ENCODE assay signal across 20 cellular contexts in genomic region chr7:135713836-135714470, GRCh38. TPM values are rescaled to one million over a fixed set of nuclear protein-coding genes. Genes with fewer than 3 reads are reported as not detected.
DNase-seq lines count a peak whose midpoint lies in the region; ATAC-seq and TF ChIP-seq lines count a peak whose summit lies in the region.
"Had no signal": no experiment of that assay in that cellular context is flagged by ENCODE, and none has a peak within 500 bp of the region (broad histone marks: within the 10 kb centered on the region; RNA-seq: fewer than 3 reads in every experiment).

No MANE protein-coding gene starts in this region.

- H3K4me1 ChIP-seq in Panc1 (ENCODE audit: control insufficient read depth, insufficient read depth, low read length) = peaks cover 20% of the 10 kb centered on the region; the same call in 1 of the 2 replicates
- H3K4me1 ChIP-seq in endodermal cell (ENCODE audit: control insufficient read depth, insufficient read depth, low read length) = peaks cover 6% of the 10 kb centered on the region
- H3K4me1 ChIP-seq in osteoblast (ENCODE audit: insufficient read depth, low read length) = peaks cover 24% of the 10 kb centered on the region
- peaks cover 6% of the 10 kb centered on the region for H3K4me1 ChIP-seq in vagina
- H3K4me1 ChIP-seq: colonic mucosa had no signal

- peak overlapping the region; percentile 37 for H3K4me2 ChIP-seq in osteoblast (ENCODE audit: insufficient read depth, low read length)

- H2AFZ ChIP-seq in osteoblast (ENCODE audit: low read length) = peak overlapping the region; percentile 13

- H3K9me3 Mint-ChIP-seq in endodermal cell = no peaks in the 10 kb centered on the region
- H3K9me3 Mint-ChIP-seq: nephron; stimulated activated naive CD8-positive, alpha-beta T cell treated with anti-CD3 and anti-CD28 coated beads, Interleukin-15, Interleukin-2, amounts not matched to agents 100 ng/mL and 50 ng/mL, for 24 hours had no signal

- no peak for TF ChIP-seq POLR2A in vagina (IDR thresholded peaks at IDR 0.05)

- H3K4me3 ChIP-seq in Panc1 (ENCODE audit: low read depth in 2 of 2, low read length in 2 of 2) = peak overlapping the region in 1 of 2 experiments; percentile 35; a peak in 1 of 4 replicates
- no peak overlapping the region for H3K4me3 ChIP-seq in endodermal cell (ENCODE audit: low read length)
- H3K4me3 ChIP-seq in osteoblast (ENCODE audit: insufficient read depth, low read length) = peak overlapping the region; percentile 25
- no peak overlapping the region for H3K4me3 ChIP-seq in vagina
- H3K4me3 ChIP-seq: colonic mucosa, heart right ventricle, lung had no signal

- no peaks in the 10 kb centered on the region for H3K9me3 ChIP-seq in Panc1 (ENCODE audit: control insufficient read depth, insufficient read depth, low read depth, low read length)
- no peaks in the 10 kb centered on the region for H3K9me3 ChIP-seq in endodermal cell (ENCODE audit: control insufficient read depth, low read length)
- H3K9me3 ChIP-seq in osteoblast (ENCODE audit: low read depth, low read length) = no peaks in the 10 kb centered on the region
- H3K9me3 ChIP-seq in vagina = no peaks in the 10 kb centered on the region
- H3K9me3 ChIP-seq: colonic mucosa, heart right ventricle had no signal

- no TSS peak for BruUV-seq in Panc1 (replicated peaks; lab: Mats Ljungman, UMichigan)

- H3K36me3 Mint-ChIP-seq in endodermal cell (ENCODE audit: low read depth) = no peaks in the 10 kb centered on the region

- DNase-seq in AG20443 (ENCODE audit: low spot score) (peak; percentile 24), Panc1 (ENCODE audit: low read depth, low spot score) (no peak), endodermal cell (no peak), osteoblast (ENCODE audit: insufficient read length, low spot score, missing footprints) (no peak), SW480 (ENCODE audit: low spot score) (no peak), SIG-M5 (lab: John Stamatoyannopoulos, UW) (no peak), vagina (ENCODE audit: extremely low spot score in 2 of 2) (no peak)
- DNase-seq in stimulated activated naive CD8-positive, alpha-beta T cell treated with anti-CD3 and anti-CD28 coated beads, Interleukin-15, Interleukin-2, amounts not matched to agents 100 U/mL and 50 U/mL, for 24 hours = no peak
- DNase-seq: activated CD4-positive, alpha-beta T cell treated with anti-CD3 and anti-CD28 coated beads for 36 hours; activated gamma-delta T cell; colonic mucosa; heart right ventricle; NCI-H187 treated with DMSO at 0.1 percent for 48 hours; NCI-H446 treated with DMSO at 0.1 percent for 48 hours had no signal

- WGBS in endodermal cell (ENCODE audit: insufficient coverage in 1 of 2, insufficient read length in 1 of 2), 2 experiments = 85 to 100% methylated on average over 3 to 4 of the region's 4 CpGs

- peaks cover 14% of the 10 kb centered on the region for H3K4me1 Mint-ChIP-seq in endodermal cell
- H3K4me1 Mint-ChIP-seq: activated CD4-positive, alpha-beta T cell treated with anti-CD3 and anti-CD28 coated beads for 36 hours had no signal

- POLR2A ChIA-PET in Panc1 (lab: Charles Lee) = no interaction called here

- H3K27ac ChIP-seq in Panc1 (ENCODE audit: low read length) = peak overlapping the region; percentile 54
- peak overlapping the region; percentile 82 for H3K27ac ChIP-seq in endodermal cell (ENCODE audit: low read depth, low read length)
- H3K27ac ChIP-seq in osteoblast (ENCODE audit: low read depth, low read length) = peak overlapping the region; percentile 77
- H3K27ac ChIP-seq in vagina = no peak overlapping the region
- H3K27ac ChIP-seq: colonic mucosa, epithelial cell of prostate had no signal

- H3K27me3 ChIP-seq in Panc1 (ENCODE audit: control insufficient read depth, insufficient read depth, low read length) (no peaks in the 10 kb centered on the region), endodermal cell (ENCODE audit: control insufficient read depth, insufficient read depth, low read length, poor library complexity, severe bottlenecking) (no peaks in the 10 kb centered on the region), osteoblast (ENCODE audit: insufficient read depth, low read length) (no peaks in the 10 kb centered on the region), vagina (no peaks in the 10 kb centered on the region)
- H3K27me3 ChIP-seq: colonic mucosa, heart right ventricle had no signal

- H3K27me3 Mint-ChIP-seq in endodermal cell (ENCODE audit: insufficient read depth) = no peaks in the 10 kb centered on the region

- intact Hi-C loops in Panc1 (cut with micrococcal nuclease; ENCODE audit: unreplicated experiment) (no loop called here), vagina (cut with DNase I) (no loop called here)

- H3K79me2 ChIP-seq in osteoblast (ENCODE audit: insufficient read depth, low read length) = no peaks in the 10 kb centered on the region

- TF ChIP-seq CTCF in Panc1 (IDR thresholded peaks at IDR 0.05) (no peak), endodermal cell (conservative IDR thresholded peaks at IDR 0.05) (no peak), osteoblast (IDR thresholded peaks at IDR 0.05; ENCODE audit: extremely low read depth, low read depth, low read length) (no peak), vagina (IDR thresholded peaks at IDR 0.05) (no peak)

- no peak overlapping the region for H3K9ac ChIP-seq in endodermal cell (ENCODE audit: extremely low read depth, low read length, poor library complexity, severe bottlenecking)

- peak; percentile 33 for ATAC-seq in Panc1
- ATAC-seq in stimulated activated naive CD8-positive, alpha-beta T cell treated with anti-CD3 and anti-CD28 coated beads, Interleukin-15, Interleukin-2, amounts not matched to agents 100 U/mL and 50 U/mL, for 24 hours = no peak
- ATAC-seq: activated CD4-positive, alpha-beta T cell treated with anti-CD3 and anti-CD28 coated beads for 36 hours had no signal

- in situ Hi-C loops in Panc1 (cut with HindIII; ENCODE audit: low pct_unique_long_range_greater_than_20kb, low sequenced_read_pairs) = no loop called here

- no peak overlapping the region for H3K4me3 Mint-ChIP-seq in endodermal cell
- H3K4me3 Mint-ChIP-seq: activated CD4-positive, alpha-beta T cell treated with anti-CD3 and anti-CD28 coated beads for 36 hours; nephron; stimulated activated naive CD8-positive, alpha-beta T cell treated with anti-CD3 and anti-CD28 coated beads, Interleukin-15, Interleukin-2, amounts not matched to agents 100 ng/mL and 50 ng/mL, for 24 hours had no signal

- CTCF ChIA-PET in Panc1 (lab: Charles Lee) = no interaction called here

- H4K20me1 ChIP-seq in osteoblast (ENCODE audit: insufficient read depth, low read length) = no peaks in the 10 kb centered on the region

- H3K27ac Mint-ChIP-seq in endodermal cell = no peak overlapping the region
- H3K27ac Mint-ChIP-seq: activated CD4-positive, alpha-beta T cell treated with anti-CD3 and anti-CD28 coated beads for 36 hours; nephron; stimulated activated naive CD8-positive, alpha-beta T cell treated with anti-CD3 and anti-CD28 coated beads, Interleukin-15, Interleukin-2, amounts not matched to agents 100 ng/mL and 50 ng/mL, for 24 hours had no signal

- H3K36me3 ChIP-seq in Panc1 (ENCODE audit: control insufficient read depth, insufficient read depth, low read length) (no peaks in the 10 kb centered on the region), endodermal cell (ENCODE audit: control insufficient read depth, insufficient read depth, low read length) (no peaks in the 10 kb centered on the region), osteoblast (ENCODE audit: insufficient read depth, low read length) (no peaks in the 10 kb centered on the region), vagina (no peaks in the 10 kb centered on the region)
- H3K36me3 ChIP-seq: colonic mucosa, heart right ventricle had no signal

RNA-seq across cellular contexts. Expression of gene SLC13A4, which starts 14.0 kb away (rescaled TPM):
- not detected for total RNA-seq in Panc1 (2021; ENCODE audit: unreplicated experiment)
- 0.58 TPM for polyA plus RNA-seq in Panc1 (2012; ENCODE audit: insufficient read length)
- total RNA-seq in endodermal cell = 1 to 10 TPM; 1.8 to 3.2 TPM
- 2.7 TPM for polyA plus RNA-seq in endodermal cell (2013, experiment 1 of 2)
- polyA plus RNA-seq in endodermal cell (2013, experiment 2 of 2) = 1.4 TPM
- 0.36 and 0.88 TPM in 2 replicates for total RNA-seq in osteoblast
- total RNA-seq in vagina = not detected
- total RNA-seq: activated CD4-positive, alpha-beta T cell treated with anti-CD3 and anti-CD28 coated beads for 36 hours; colonic mucosa; HepG2 had no signal

RNA-seq across cellular contexts. Expression of gene FAM180A, which starts 34.7 kb away (rescaled TPM):
- total RNA-seq in Panc1 (2021; ENCODE audit: unreplicated experiment) = not detected
- polyA plus RNA-seq in Panc1 (2012; ENCODE audit: insufficient read length) = not detected
- total RNA-seq in endodermal cell = not detected
- not detected for polyA plus RNA-seq in endodermal cell (2013, experiment 1 of 2)
- not detected for polyA plus RNA-seq in endodermal cell (2013, experiment 2 of 2)
- total RNA-seq in osteoblast = 23.5 and 28.9 TPM in 2 replicates
- total RNA-seq in vagina = 7.1 TPM
- total RNA-seq: activated CD4-positive, alpha-beta T cell treated with anti-CD3 and anti-CD28 coated beads for 36 hours; HepG2; SK-MEL-5 had no signal
- polyA plus RNA-seq: HepG2 had no signal

RNA-seq across cellular contexts. Expression of gene STMP1, which starts 51.6 kb away (rescaled TPM):
- total RNA-seq in Panc1 (2021; ENCODE audit: unreplicated experiment) (29.5 TPM), endodermal cell (10 to 100 TPM; 33.1 to 38.2 TPM), osteoblast (18.8 and 21.5 TPM in 2 replicates), vagina (13.5 TPM)
- 46.4 TPM for polyA plus RNA-seq in Panc1 (2012; ENCODE audit: insufficient read length)
- polyA plus RNA-seq in endodermal cell (2013, experiment 1 of 2) = 64.2 TPM
- 63.6 TPM for polyA plus RNA-seq in endodermal cell (2013, experiment 2 of 2)
